ENCODE assay signal across 1 cellular context in the genomic region with DNA sequence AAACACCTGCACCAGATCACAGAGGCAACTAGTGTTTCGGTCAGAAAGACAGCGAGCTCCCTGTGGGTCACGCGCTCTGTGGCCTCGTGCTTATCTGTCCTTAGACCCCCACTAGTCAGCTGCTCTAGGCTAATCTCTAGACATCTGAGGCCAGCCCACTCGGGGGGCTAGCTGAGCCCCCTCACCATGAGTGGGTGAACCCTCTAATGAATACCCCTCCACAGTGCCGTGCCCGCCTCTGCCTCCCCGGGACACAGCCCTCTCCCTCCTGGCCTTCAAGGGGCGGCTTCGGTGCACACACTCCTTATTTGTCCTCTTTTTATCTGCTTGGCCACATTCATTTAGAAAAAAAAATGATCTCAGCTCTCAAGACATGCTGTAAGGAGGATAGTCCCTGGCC.
TF ChIP-seq lines count a peak whose summit lies in the region.

No MANE protein-coding gene starts in this region.

TF ChIP-seq in GM23338, 12 proteins besides CTCF, POLR2A, EP300 and RAD21 (continued from another document):
- no peak for TF ChIP-seq JUNB (IDR thresholded peaks at IDR 0.05; ENCODE audit: unreplicated experiment)
- no peak for TF ChIP-seq EZH2phosphoT487 (IDR thresholded peaks at IDR 0.05; ENCODE audit: unreplicated experiment)
- TF ChIP-seq ZNF114 (CRISPR knock-in tag; IDR thresholded peaks at IDR 0.05): no peak
